Comparison of ENCODE assay signal across 9 cellular contexts in genomic region chr2:138090330-138090729, GRCh38.
DNase-seq lines count a peak whose midpoint lies in the region; ATAC-seq, FAIRE-seq and TF ChIP-seq lines count a peak whose summit lies in the region.
"Had no signal": no experiment of that assay in that cellular context is flagged by ENCODE, and none has a peak within 500 bp of the region (broad histone marks: within the 10 kb centered on the region; RNA-seq: fewer than 3 reads in every experiment).

No MANE protein-coding gene starts in this region.

- H3K27me3 Mint-ChIP-seq in nephron progenitor cell (ENCODE audit: low read depth, poor library complexity) = no peaks in the 10 kb centered on the region

- H3K27ac Mint-ChIP-seq in nephron progenitor cell = no peak overlapping the region

- H3K4me3 Mint-ChIP-seq in nephron progenitor cell = no peak overlapping the region

- FAIRE-seq in GM18507 (lab: Jason Lieb, UNC) = peak; percentile 55
- FAIRE-seq: G401.6 had no signal

- peaks cover 33% of the 10 kb centered on the region for H3K4me1 Mint-ChIP-seq in nephron progenitor cell

- no peak overlapping the region for H3K4me3 ChIP-seq in choroid plexus epithelial cell (ENCODE audit: low read depth, low read length)

- peak; percentile 89 for ATAC-seq in HG02973 (IDR thresholded peaks at IDR 0.05; ENCODE audit: unreplicated experiment)

- DNase-seq in GM18507 (ENCODE audit: extremely low spot score, insufficient read length, low read depth) (no peak), NCI-H460 (ENCODE audit: extremely low read depth, low read depth) (peak; percentile 44), choroid plexus epithelial cell (ENCODE audit: low read depth) (peak; percentile 84), nephron progenitor cell (no peak), germinal center (ENCODE audit: low spot score) (no peak)
- DNase-seq in activated effector memory CD4-positive, alpha-beta T cell treated with Interleukin-2 at 50 U/mL for 16 hours = no peak

- TF ChIP-seq CTCF in 22Rv1 (IDR thresholded peaks at IDR 0.05) = peak; percentile 35
- TF ChIP-seq CTCF in choroid plexus epithelial cell (conservative IDR thresholded peaks at IDR 0.05; ENCODE audit: low read depth, low read length) = peak; percentile 88
- peak; percentile 35 for TF ChIP-seq CTCF in nephron progenitor cell (IDR thresholded peaks at IDR 0.05)

- H3K9me3 Mint-ChIP-seq in nephron progenitor cell = no peaks in the 10 kb centered on the region

- H3K36me3 Mint-ChIP-seq in nephron progenitor cell (ENCODE audit: low read depth) = no peaks in the 10 kb centered on the region

- H3K27ac ChIP-seq in 22Rv1 = no peak overlapping the region

Comparison
In these comparisons a context has a peak if more than half of its experiments do, and no peak if none do; other contexts are left out.
1. CTCF ChIP-seq: peak in every context shown above with its lines; median percentile 88 in choroid plexus epithelial cell; 35 in 22Rv1; 35 in nephron progenitor cell.
2. DNase-seq: peak in NCI-H460 (single experiment) and choroid plexus epithelial cell (single experiment); none in GM18507 (single experiment), nephron progenitor cell (single experiment), germinal center (single experiment) and activated effector memory CD4-positive, alpha-beta T cell treated with Interleukin-2 at 50 U/mL for 16 hours (single experiment).